Comparison of ENCODE assay signal across 18 cellular contexts in the genomic region with DNA sequence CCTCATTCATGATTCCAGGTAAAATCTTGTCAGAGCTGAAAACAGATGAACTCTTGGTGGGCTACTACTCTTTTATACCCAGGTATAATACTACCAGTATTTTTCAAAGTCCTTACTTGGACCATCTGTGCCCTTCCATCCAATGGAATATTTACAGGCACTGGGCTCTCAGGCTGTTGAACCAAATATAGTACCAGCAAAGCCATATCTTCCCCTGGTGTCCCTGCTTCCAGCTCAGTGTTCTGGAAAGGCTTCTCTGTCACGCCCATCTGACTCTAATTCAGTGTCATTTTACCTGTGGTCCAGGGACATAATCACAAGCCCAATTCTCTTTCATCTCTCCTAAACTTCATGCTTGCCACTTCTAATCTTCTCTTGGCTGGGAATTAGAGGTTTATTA.
A peak's percentile ranks its signal among the peaks of the same experiment; 100 is the strongest.
DNase-seq lines count a peak whose midpoint lies in the region; ATAC-seq and TF ChIP-seq lines count a peak whose summit lies in the region.
"Had no signal": no experiment of that assay in that cellular context is flagged by ENCODE, and none has a peak within 500 bp of the region (broad histone marks: within the 10 kb centered on the region; RNA-seq: fewer than 3 reads in every experiment).

No MANE protein-coding gene starts in this region.

- TF ChIP-seq CTCF in VCaP (conservative IDR thresholded peaks at IDR 0.05) (no peak), left ventricle myocardium inferior (IDR thresholded peaks at IDR 0.05; ENCODE audit: borderline replicate concordance) (no peak), BE2C (IDR thresholded peaks at IDR 0.05; ENCODE audit: low read depth, low read length) (no peak)

- intact Hi-C loops in Right ventricle myocardium inferior (cut with DNase I), result loop anchor here (5.0 kb wide), 4 partner anchors 162 to 472 kb away; a partner anchor contains a TSS
- intact Hi-C loops in cardiac septum (cut with DNase I), result loop anchor here (10.0 kb wide), 1 partner anchor 464 kb away; no protein-coding TSS in a partner anchor
- intact Hi-C loops in left ventricle myocardium inferior (cut with micrococcal nuclease), result no loop called here

- H3K27me3 ChIP-seq in left ventricle myocardium inferior (ENCODE audit: low read depth) (no peaks in the 10 kb centered on the region), BE2C (no peaks in the 10 kb centered on the region)
- H3K27me3 ChIP-seq: SJSA1 had no signal

- peak; percentile 73 for ATAC-seq in Right ventricle myocardium inferior
- ATAC-seq: CD8-positive, alpha-beta T cell had no signal

- peaks cover 79% of the 10 kb centered on the region for H3K4me1 ChIP-seq in left ventricle myocardium inferior
- no peaks in the 10 kb centered on the region; the same call in 1 of the 2 replicates for H3K4me1 ChIP-seq in BE2C

- H3K36me3 ChIP-seq in left ventricle myocardium inferior (peaks cover 4% of the 10 kb centered on the region), BE2C (no peaks in the 10 kb centered on the region)
- H3K36me3 ChIP-seq: SJSA1 had no signal

- H3K9me3 ChIP-seq in left ventricle myocardium inferior (replicated peaks), result no peaks in the 10 kb centered on the region
- no peaks in the 10 kb centered on the region for H3K9me3 ChIP-seq in BE2C
- H3K9me3 ChIP-seq: SJSA1 had no signal

- DNase-seq in Right ventricle myocardium inferior (ENCODE audit: missing footprints) (no peak), cardiac septum (ENCODE audit: low spot score) (no peak), left ventricle myocardium inferior (no peak), BE2C (no peak), NCI-H748 (lab: John Stamatoyannopoulos, UW; ENCODE audit: unreplicated experiment) (no peak), COR-L47 (lab: John Stamatoyannopoulos, UW) (no peak)
- DNase-seq: AML-193; CD8-positive, alpha-beta T cell; GF-D8; NCI-H1105 treated with DMSO at 0.1 percent for 48 hours; NCI-H1694 treated with DMSO at 0.1 percent for 48 hours; NCI-H2107; NCI-H2227 treated with DMSO at 0.1 percent for 48 hours; NCI-H524 treated with DMSO at 0.1 percent for 48 hours had no signal

- no peak overlapping the region for H3K4me3 ChIP-seq in left ventricle myocardium inferior
- no peak overlapping the region for H3K4me3 ChIP-seq in BE2C (ENCODE audit: low read depth, low read length)
- H3K4me3 ChIP-seq: SJSA1 had no signal

- H3K27ac ChIP-seq in VCaP (peak overlapping the region; percentile 44; the same call in 1 of the 2 replicates), left ventricle myocardium inferior (replicated peaks) (peak overlapping the region; percentile 69)
- H3K27ac ChIP-seq: HL-60, RWPE1, SJSA1 had no signal
